In genomic region chrX:9464435-9465371, GRCh38 we compare ENCODE assay signal across 8 cellular contexts. TPM values are rescaled to one million over a fixed set of nuclear protein-coding genes. Genes with fewer than 3 reads are reported as not detected.
DNase-seq lines count a peak whose midpoint lies in the region; ATAC-seq and TF ChIP-seq lines count a peak whose summit lies in the region.

Gene TBL1X, plus strand, starts transcription at chrX:9465058. Its CDS starts 188,529 bp downstream, at chrX:9653587.

- no peak for TF ChIP-seq CTCF in heart right ventricle (IDR thresholded peaks at IDR 0.05)
- TF ChIP-seq CTCF in progenitor cell of endocrine pancreas (IDR thresholded peaks at IDR 0.05; ENCODE audit: unreplicated experiment) = no peak

- H3K36me3 ChIP-seq in adipocyte (ENCODE audit: control insufficient read depth, insufficient read depth, low read length, severe bottlenecking) (no peaks in the 10 kb centered on the region), heart right ventricle (no peaks in the 10 kb centered on the region)

- H3K4me1 Mint-ChIP-seq in progenitor cell of endocrine pancreas (ENCODE audit: low read depth) = peaks cover 25% of the 10 kb centered on the region

- H3K4me1 ChIP-seq in adipocyte (ENCODE audit: control insufficient read depth, insufficient read depth, low read length) = peaks cover 4% of the 10 kb centered on the region
- H3K4me1 ChIP-seq in heart right ventricle = peaks cover 0 to 46% (median 14%) of the 10 kb centered on the region in 9 donors

- H3K36me3 Mint-ChIP-seq in progenitor cell of endocrine pancreas (ENCODE audit: insufficient read depth) = peaks cover 6% of the 10 kb centered on the region

- intact Hi-C loops in heart right ventricle (cut with DNase I) = loop anchor here in 7 of 10 donors (2.0 to 10.0 kb wide), 7 partner anchors 70 to 243 kb away; no protein-coding TSS in a partner anchor

- H3K9me3 ChIP-seq in adipocyte (ENCODE audit: control insufficient read depth, low read length) = no peaks in the 10 kb centered on the region
- H3K9me3 ChIP-seq in heart right ventricle = no peaks in the 10 kb centered on the region

- H3K27ac Mint-ChIP-seq in progenitor cell of endocrine pancreas = peak within 1 kb of the TSS; percentile 74

- 4 to 12% methylated on average over 15 to 50 of the region's 99 CpGs for WGBS in heart right ventricle, 2 donors

- no peaks in the 10 kb centered on the region for H3K27me3 Mint-ChIP-seq in progenitor cell of endocrine pancreas

- H3K9me3 Mint-ChIP-seq in progenitor cell of endocrine pancreas (ENCODE audit: low read depth) = peaks cover 8% of the 10 kb centered on the region

- H3K27me3 ChIP-seq in adipocyte (replicated peaks; ENCODE audit: control insufficient read depth, insufficient read depth, low read length) = peaks cover 10% of the 10 kb centered on the region
- H3K27me3 ChIP-seq in heart right ventricle = peaks cover 0 to 86% (median 0%) of the 10 kb centered on the region in 7 donors

- H3K27ac ChIP-seq in heart right ventricle = peak within 1 kb of the TSS; percentile 52 to 84 (median 78)

- peak within 1 kb of the TSS; percentile 74 for H3K9ac ChIP-seq in adipocyte (ENCODE audit: low read length)

- peak; percentile 43 for ATAC-seq in GM18867 (IDR thresholded peaks at IDR 0.05; ENCODE audit: unreplicated experiment)
- peak; percentile 31 for ATAC-seq in HG03571 (IDR thresholded peaks at IDR 0.05; ENCODE audit: unreplicated experiment)
- peak; percentile 32 for ATAC-seq in SK-N-SH treated with all-trans-retinoic acid at 6 μM for 48 hours
- peak; percentile 53 to 72 (median 66) for ATAC-seq in heart right ventricle
- ATAC-seq in HG03457 (IDR thresholded peaks at IDR 0.05; ENCODE audit: unreplicated experiment) = no peak

- H3K4me3 Mint-ChIP-seq in progenitor cell of endocrine pancreas (ENCODE audit: low read depth) = peak within 1 kb of the TSS; percentile 65

- H3K4me3 ChIP-seq in adipocyte (ENCODE audit: low read length) (peak within 1 kb of the TSS; percentile 75), heart right ventricle (peak within 1 kb of the TSS; percentile 44 to 77 (median 71))

- peak; percentile 63 for DNase-seq in 8988T
- DNase-seq in adipocyte (ENCODE audit: low read depth) = peak; percentile 70
- DNase-seq in heart right ventricle = peak; percentile 47 to 69
- DNase-seq in progenitor cell of endocrine pancreas (ENCODE audit: low spot score, unreplicated experiment) = peak; percentile 48

TF ChIP-seq in SK-N-SH treated with all-trans-retinoic acid at 6 μM for 48 hours, 23 proteins besides CTCF, POLR2A, EP300 and RAD21:
- TF ChIP-seq OSR1 (CRISPR knock-in tag; IDR thresholded peaks at IDR 0.05) (no peak), PPARA (CRISPR knock-in tag; IDR thresholded peaks at IDR 0.05; ENCODE audit: borderline replicate concordance) (no peak), ZNF8 (CRISPR knock-in tag; IDR thresholded peaks at IDR 0.05) (no peak), CSRNP3 (CRISPR knock-in tag; IDR thresholded peaks at IDR 0.05) (no peak), GLIS3 (CRISPR knock-in tag; IDR thresholded peaks at IDR 0.05) (no peak), TCF4 (CRISPR knock-in tag; IDR thresholded peaks at IDR 0.05; ENCODE audit: borderline replicate concordance) (no peak), TSHZ2 (CRISPR knock-in tag; IDR thresholded peaks at IDR 0.05) (no peak), SNAI2 (CRISPR knock-in tag; IDR thresholded peaks at IDR 0.05) (no peak), ZFP3 (CRISPR knock-in tag; IDR thresholded peaks at IDR 0.05) (no peak), ISL1 (CRISPR knock-in tag; IDR thresholded peaks at IDR 0.05) (no peak), ZNF70 (CRISPR knock-in tag; IDR thresholded peaks at IDR 0.05) (no peak), PATZ1 (CRISPR knock-in tag; IDR thresholded peaks at IDR 0.05; ENCODE audit: borderline replicate concordance) (no peak), ARNTL (CRISPR knock-in tag; IDR thresholded peaks at IDR 0.05; ENCODE audit: borderline replicate concordance, low read depth) (no peak), TOX (CRISPR knock-in tag; IDR thresholded peaks at IDR 0.05; ENCODE audit: borderline replicate concordance) (no peak), POU6F1 (CRISPR knock-in tag; IDR thresholded peaks at IDR 0.05; ENCODE audit: borderline replicate concordance, low read depth) (no peak), ESRRG (CRISPR knock-in tag; IDR thresholded peaks at IDR 0.05) (no peak), ZC3H10 (CRISPR knock-in tag; IDR thresholded peaks at IDR 0.05) (no peak), CSDC2 (CRISPR knock-in tag; IDR thresholded peaks at IDR 0.05) (no peak)

RNA-seq across cellular contexts. Expression of gene TBL1X, which starts in this region (rescaled TPM):
- total RNA-seq in heart right ventricle = 10 to 100 TPM in 5 of 10 donors, 1 to 10 TPM in 5; 6.5 to 14.1 (median 10.2) TPM
- 1 to 10 TPM; 1.8 to 3.6 TPM for polyA plus RNA-seq in heart right ventricle
- total RNA-seq in progenitor cell of endocrine pancreas = 37.8 and 42.7 TPM in 2 replicates
